Comparison of ENCODE assay signal across 22 cellular contexts in genomic region chr18:48039769-48040215, GRCh38.
DNase-seq lines count a peak whose midpoint lies in the region; ATAC-seq, FAIRE-seq and TF ChIP-seq lines count a peak whose summit lies in the region.
"Had no signal": no experiment of that assay in that cellular context is flagged by ENCODE, and none has a peak within 500 bp of the region (broad histone marks: within the 10 kb centered on the region; RNA-seq: fewer than 3 reads in every experiment).

No MANE protein-coding gene starts in this region.

- WGBS in thyroid gland, 2 donors, result 95 to 97% methylated on average over 14 to 17 of the region's 17 CpGs

- ATAC-seq in sciatic nerve (no peak), GM19452 (IDR thresholded peaks at IDR 0.05; ENCODE audit: unreplicated experiment) (no peak)

- DNase-seq in activated effector memory CD4-positive, alpha-beta T cell treated with anti-CD3 and anti-CD28 coated beads, Interleukin-2, amount 50 U/mL, for 16 hours, result peak; percentile 54
- no peak for DNase-seq in activated effector memory CD4-positive, alpha-beta T cell treated with Interleukin-2 at 50 U/mL for 16 hours
- DNase-seq in kidney, result peak; percentile 50
- peak; percentile 53 for DNase-seq in sciatic nerve (ENCODE audit: low spot score)
- no peak for DNase-seq in thyroid gland
- DNase-seq in NK-92 treated with Interleukin-12 subunit alpha and Interleukin-12 subunit beta, amount 100 ng/mL, for 24 hours (lab: John Stamatoyannopoulos, UW), result no peak
- no peak for DNase-seq in DMS 273 (lab: John Stamatoyannopoulos, UW; ENCODE audit: unreplicated experiment)
- DNase-seq: CD8-positive, alpha-beta memory T cell; DMS53; DMS79 treated with DMSO at 0.1 percent for 48 hours; GF-D8; GOT3; H7; HCEC 1CT had no signal

- H3K36me3 ChIP-seq in kidney (ENCODE audit: control insufficient read depth in 1 of 2, insufficient read depth in 2 of 2, low read length in 2 of 2) (no peaks in the 10 kb centered on the region), thyroid gland (peaks cover 0 to 3% of the 10 kb centered on the region in 2 donors)
- H3K36me3 ChIP-seq: BLaER1 had no signal

- no peak for FAIRE-seq in kidney (lab: Jason Lieb, UNC)
- FAIRE-seq: A204.1, D721Med, GM12891, GM18507 had no signal

- no peak overlapping the region for H3K9ac ChIP-seq in kidney (ENCODE audit: low read length in 2 of 2)
- H3K9ac ChIP-seq: BLaER1 had no signal

- H3K9me3 ChIP-seq in kidney (ENCODE audit: control insufficient read depth in 1 of 2, low read length in 2 of 2), result peaks cover 0 to 3% of the 10 kb centered on the region in 2 donors
- H3K9me3 ChIP-seq in thyroid gland, result no peaks in the 10 kb centered on the region

- peaks cover 0 to 2% of the 10 kb centered on the region in 2 donors for H3K4me1 ChIP-seq in kidney (ENCODE audit: control insufficient read depth in 1 of 2, insufficient read depth in 1 of 2, low read depth in 1 of 2, low read length in 2 of 2)
- peaks cover 39 to 50% of the 10 kb centered on the region in 2 donors for H3K4me1 ChIP-seq in thyroid gland
- H3K4me1 ChIP-seq: BLaER1 had no signal

- H3K4me3 ChIP-seq in kidney (ENCODE audit: low read length in 2 of 2) (no peak overlapping the region), thyroid gland (replicated peaks in 1 of 3) (no peak overlapping the region)
- H3K4me3 ChIP-seq: BLaER1 had no signal

- H3K27me3 ChIP-seq in thyroid gland, result no peaks in the 10 kb centered on the region
- H3K27me3 ChIP-seq: BLaER1 had no signal

- intact Hi-C loops in kidney (cut with DNase I) (no loop called here), sciatic nerve (cut with DNase I) (no loop called here), thyroid gland (cut with DNase I) (loop anchor here (5.0 to 10.0 kb wide), 4 partner anchors 95 to 378 kb away; no protein-coding TSS in a partner anchor)

- no peak overlapping the region for H3K27ac ChIP-seq in kidney (ENCODE audit: low read depth in 2 of 2, low read length in 2 of 2)
- peak overlapping the region in 2 of 3 donors; percentile 48 to 85 for H3K27ac ChIP-seq in thyroid gland
- H3K27ac ChIP-seq: 22Rv1, BLaER1, C4-2B had no signal

- TF ChIP-seq CTCF in kidney (IDR thresholded peaks at IDR 0.05; ENCODE audit: borderline replicate concordance, extremely low read depth, insufficient read depth) (no peak), thyroid gland (IDR thresholded peaks at IDR 0.05) (no peak)

- TF ChIP-seq POLR2A in thyroid gland (IDR thresholded peaks at IDR 0.05), result no peak

Comparison
In these comparisons a context has a peak if more than half of its experiments do, and no peak if none do; other contexts are left out.
1. DNase-seq: peak in activated effector memory CD4-positive, alpha-beta T cell treated with anti-CD3 and anti-CD28 coated beads, Interleukin-2, amount 50 U/mL, for 16 hours (single experiment), kidney (single experiment) and sciatic nerve (single experiment); none in activated effector memory CD4-positive, alpha-beta T cell treated with Interleukin-2 at 50 U/mL for 16 hours (single experiment), thyroid gland (0 of 2), NK-92 treated with Interleukin-12 subunit alpha and Interleukin-12 subunit beta, amount 100 ng/mL, for 24 hours (single experiment) and DMS 273 (single experiment).
2. H3K27ac ChIP-seq: peak in thyroid gland (2 of 3); none in kidney (0 of 2).